Comparison of ENCODE assay signal across 1 cellular context in genomic region chr7:127651556-127652332, GRCh38.
TF ChIP-seq lines count a peak whose summit lies in the region.

Gene SND1 (plus strand): TSS chr7:127652194. CDS start chr7:127652374, 180 bp downstream.

TF ChIP-seq in HepG2, 621 proteins besides CTCF, POLR2A, EP300 and RAD21 (continued from another document and continues in another):
- no peak for TF ChIP-seq MLXIP (CRISPR knock-in tag; IDR thresholded peaks at IDR 0.05; ENCODE audit: borderline replicate concordance)
- peak; percentile 40; the same call in 1 of the 2 replicates for TF ChIP-seq FOXP4 (CRISPR knock-in tag; IDR thresholded peaks at IDR 0.05)
- no peak for TF ChIP-seq ZNF10 (CRISPR knock-in tag; IDR thresholded peaks at IDR 0.05; ENCODE audit: borderline replicate concordance, low read depth)
- TF ChIP-seq GFI1 (CRISPR knock-in tag; IDR thresholded peaks at IDR 0.05; ENCODE audit: borderline replicate concordance): peak; percentile 59; the same call in 1 of the 2 replicates
- peak; percentile 22 for TF ChIP-seq ZEB1 (IDR thresholded peaks at IDR 0.05; ENCODE audit: insufficient replicate concordance, low read depth)
- peak; percentile 64; the same call in 1 of the 2 replicates for TF ChIP-seq ZNF232 (CRISPR knock-in tag; IDR thresholded peaks at IDR 0.05; ENCODE audit: borderline replicate concordance)
- TF ChIP-seq, protein P1, sequence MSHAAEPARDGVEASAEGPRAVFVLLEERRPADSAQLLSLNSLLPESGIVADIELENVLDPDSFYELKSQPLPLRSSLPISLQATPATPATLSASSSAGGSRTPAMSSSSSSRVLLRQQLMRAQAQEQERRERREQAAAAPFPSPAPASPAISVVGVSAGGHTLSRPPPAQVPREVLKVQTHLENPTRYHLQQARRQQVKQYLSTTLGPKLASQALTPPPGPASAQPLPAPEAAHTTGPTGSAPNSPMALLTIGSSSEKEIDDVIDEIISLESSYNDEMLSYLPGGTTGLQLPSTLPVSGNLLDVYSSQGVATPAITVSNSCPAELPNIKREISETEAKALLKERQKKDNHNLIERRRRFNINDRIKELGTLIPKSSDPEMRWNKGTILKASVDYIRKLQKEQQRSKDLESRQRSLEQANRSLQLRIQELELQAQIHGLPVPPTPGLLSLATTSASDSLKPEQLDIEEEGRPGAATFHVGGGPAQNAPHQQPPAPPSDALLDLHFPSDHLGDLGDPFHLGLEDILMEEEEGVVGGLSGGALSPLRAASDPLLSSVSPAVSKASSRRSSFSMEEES (CRISPR knock-in tag; IDR thresholded peaks at IDR 0.05): peak; percentile 22; the same call in 1 of the 2 replicates
- TF ChIP-seq, protein P2, sequence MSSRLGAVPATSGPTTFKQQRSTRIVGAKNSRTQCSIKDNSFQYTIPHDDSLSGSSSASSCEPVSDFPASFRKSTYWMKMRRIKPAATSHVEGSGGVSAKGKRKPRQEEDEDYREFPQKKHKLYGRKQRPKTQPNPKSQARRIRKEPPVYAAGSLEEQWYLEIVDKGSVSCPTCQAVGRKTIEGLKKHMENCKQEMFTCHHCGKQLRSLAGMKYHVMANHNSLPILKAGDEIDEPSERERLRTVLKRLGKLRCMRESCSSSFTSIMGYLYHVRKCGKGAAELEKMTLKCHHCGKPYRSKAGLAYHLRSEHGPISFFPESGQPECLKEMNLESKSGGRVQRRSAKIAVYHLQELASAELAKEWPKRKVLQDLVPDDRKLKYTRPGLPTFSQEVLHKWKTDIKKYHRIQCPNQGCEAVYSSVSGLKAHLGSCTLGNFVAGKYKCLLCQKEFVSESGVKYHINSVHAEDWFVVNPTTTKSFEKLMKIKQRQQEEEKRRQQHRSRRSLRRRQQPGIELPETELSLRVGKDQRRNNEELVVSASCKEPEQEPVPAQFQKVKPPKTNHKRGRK (CRISPR knock-in tag; IDR thresholded peaks at IDR 0.05): no peak
- no peak for TF ChIP-seq SP1 (IDR thresholded peaks at IDR 0.05)
- TF ChIP-seq SP1 (CRISPR knock-in tag; IDR thresholded peaks at IDR 0.05): 0 out of 2 replicates have a peak, but pooled peaks have one; percentile 42
- TF ChIP-seq BCL6 (CRISPR knock-in tag; IDR thresholded peaks at IDR 0.05): 0 out of 2 replicates have a peak, but pooled peaks have one; percentile 20
- peak; percentile 79; the same call in 1 of the 2 replicates for TF ChIP-seq TP53 (CRISPR knock-in tag; conservative IDR thresholded peaks at IDR 0.05)
- TF ChIP-seq, protein P3, sequence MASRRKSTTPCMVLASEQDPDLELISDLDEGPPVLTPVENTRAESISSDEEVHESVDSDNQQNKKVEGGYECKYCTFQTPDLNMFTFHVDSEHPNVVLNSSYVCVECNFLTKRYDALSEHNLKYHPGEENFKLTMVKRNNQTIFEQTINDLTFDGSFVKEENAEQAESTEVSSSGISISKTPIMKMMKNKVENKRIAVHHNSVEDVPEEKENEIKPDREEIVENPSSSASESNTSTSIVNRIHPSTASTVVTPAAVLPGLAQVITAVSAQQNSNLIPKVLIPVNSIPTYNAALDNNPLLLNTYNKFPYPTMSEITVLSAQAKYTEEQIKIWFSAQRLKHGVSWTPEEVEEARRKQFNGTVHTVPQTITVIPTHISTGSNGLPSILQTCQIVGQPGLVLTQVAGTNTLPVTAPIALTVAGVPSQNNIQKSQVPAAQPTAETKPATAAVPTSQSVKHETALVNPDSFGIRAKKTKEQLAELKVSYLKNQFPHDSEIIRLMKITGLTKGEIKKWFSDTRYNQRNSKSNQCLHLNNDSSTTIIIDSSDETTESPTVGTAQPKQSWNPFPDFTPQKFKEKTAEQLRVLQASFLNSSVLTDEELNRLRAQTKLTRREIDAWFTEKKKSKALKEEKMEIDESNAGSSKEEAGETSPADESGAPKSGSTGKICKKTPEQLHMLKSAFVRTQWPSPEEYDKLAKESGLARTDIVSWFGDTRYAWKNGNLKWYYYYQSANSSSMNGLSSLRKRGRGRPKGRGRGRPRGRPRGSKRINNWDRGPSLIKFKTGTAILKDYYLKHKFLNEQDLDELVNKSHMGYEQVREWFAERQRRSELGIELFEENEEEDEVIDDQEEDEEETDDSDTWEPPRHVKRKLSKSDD (CRISPR knock-in tag; IDR thresholded peaks at IDR 0.05; ENCODE audit: low read depth): peak; percentile 20; the same call in 1 of the 2 replicates
- TF ChIP-seq, protein P4, sequence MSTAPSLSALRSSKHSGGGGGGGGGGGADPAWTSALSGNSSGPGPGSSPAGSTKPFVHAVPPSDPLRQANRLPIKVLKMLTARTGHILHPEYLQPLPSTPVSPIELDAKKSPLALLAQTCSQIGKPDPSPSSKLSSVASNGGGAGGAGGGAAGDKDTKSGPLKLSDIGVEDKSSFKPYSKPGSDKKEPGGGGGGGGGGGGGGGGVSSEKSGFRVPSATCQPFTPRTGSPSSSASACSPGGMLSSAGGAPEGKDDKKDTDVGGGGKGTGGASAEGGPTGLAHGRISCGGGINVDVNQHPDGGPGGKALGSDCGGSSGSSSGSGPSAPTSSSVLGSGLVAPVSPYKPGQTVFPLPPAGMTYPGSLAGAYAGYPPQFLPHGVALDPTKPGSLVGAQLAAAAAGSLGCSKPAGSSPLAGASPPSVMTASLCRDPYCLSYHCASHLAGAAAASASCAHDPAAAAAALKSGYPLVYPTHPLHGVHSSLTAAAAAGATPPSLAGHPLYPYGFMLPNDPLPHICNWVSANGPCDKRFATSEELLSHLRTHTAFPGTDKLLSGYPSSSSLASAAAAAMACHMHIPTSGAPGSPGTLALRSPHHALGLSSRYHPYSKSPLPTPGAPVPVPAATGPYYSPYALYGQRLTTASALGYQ (CRISPR knock-in tag; IDR thresholded peaks at IDR 0.05): peak; percentile 46; the same call in 1 of the 2 replicates
- TF ChIP-seq AKAP8 (CRISPR knock-in tag; IDR thresholded peaks at IDR 0.05): no peak
- 0 out of 2 replicates have a peak, but pooled peaks have one; percentile 40 for TF ChIP-seq ZNF460 (CRISPR knock-in tag; IDR thresholded peaks at IDR 0.05; ENCODE audit: borderline replicate concordance)
- peak; percentile 55; the same call in 1 of the 2 replicates for TF ChIP-seq FOSL2 (CRISPR knock-in tag; IDR thresholded peaks at IDR 0.05)
- TF ChIP-seq, protein P5, sequence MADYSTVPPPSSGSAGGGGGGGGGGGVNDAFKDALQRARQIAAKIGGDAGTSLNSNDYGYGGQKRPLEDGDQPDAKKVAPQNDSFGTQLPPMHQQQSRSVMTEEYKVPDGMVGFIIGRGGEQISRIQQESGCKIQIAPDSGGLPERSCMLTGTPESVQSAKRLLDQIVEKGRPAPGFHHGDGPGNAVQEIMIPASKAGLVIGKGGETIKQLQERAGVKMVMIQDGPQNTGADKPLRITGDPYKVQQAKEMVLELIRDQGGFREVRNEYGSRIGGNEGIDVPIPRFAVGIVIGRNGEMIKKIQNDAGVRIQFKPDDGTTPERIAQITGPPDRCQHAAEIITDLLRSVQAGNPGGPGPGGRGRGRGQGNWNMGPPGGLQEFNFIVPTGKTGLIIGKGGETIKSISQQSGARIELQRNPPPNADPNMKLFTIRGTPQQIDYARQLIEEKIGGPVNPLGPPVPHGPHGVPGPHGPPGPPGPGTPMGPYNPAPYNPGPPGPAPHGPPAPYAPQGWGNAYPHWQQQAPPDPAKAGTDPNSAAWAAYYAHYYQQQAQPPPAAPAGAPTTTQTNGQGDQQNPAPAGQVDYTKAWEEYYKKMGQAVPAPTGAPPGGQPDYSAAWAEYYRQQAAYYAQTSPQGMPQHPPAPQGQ (CRISPR knock-in tag; IDR thresholded peaks at IDR 0.05; ENCODE audit: borderline replicate concordance): peak; percentile 77; the same call in 1 of the 2 replicates
- peak; percentile 89; the same call in 1 of the 2 replicates for TF ChIP-seq ZMAT3 (CRISPR knock-in tag; conservative IDR thresholded peaks at IDR 0.05)
- TF ChIP-seq SKI (IDR thresholded peaks at IDR 0.05; ENCODE audit: partially characterized antibody): no peak
- TF ChIP-seq ZFP90 (CRISPR knock-in tag; IDR thresholded peaks at IDR 0.05; ENCODE audit: borderline replicate concordance): no peak
- no peak for TF ChIP-seq ZNF614 (CRISPR knock-in tag; IDR thresholded peaks at IDR 0.05; ENCODE audit: borderline replicate concordance)
- TF ChIP-seq ISL2 (CRISPR knock-in tag; IDR thresholded peaks at IDR 0.05): no peak
- no peak for TF ChIP-seq HMG20A (CRISPR knock-in tag; IDR thresholded peaks at IDR 0.05; ENCODE audit: borderline replicate concordance)
- peak; percentile 74 for TF ChIP-seq EED (CRISPR knock-in tag; IDR thresholded peaks at IDR 0.05)
- TF ChIP-seq AFF4 (CRISPR knock-in tag; IDR thresholded peaks at IDR 0.05): no peak
- peak; percentile 74 for TF ChIP-seq ZNF264 (CRISPR knock-in tag; IDR thresholded peaks at IDR 0.05)
- TF ChIP-seq HMGXB4 (CRISPR knock-in tag; IDR thresholded peaks at IDR 0.05; ENCODE audit: borderline replicate concordance in 1 of 2, low read depth in 1 of 2): peak; percentile 21 to 34; a peak in 3 of 4 replicates
- TF ChIP-seq, protein P6, sequence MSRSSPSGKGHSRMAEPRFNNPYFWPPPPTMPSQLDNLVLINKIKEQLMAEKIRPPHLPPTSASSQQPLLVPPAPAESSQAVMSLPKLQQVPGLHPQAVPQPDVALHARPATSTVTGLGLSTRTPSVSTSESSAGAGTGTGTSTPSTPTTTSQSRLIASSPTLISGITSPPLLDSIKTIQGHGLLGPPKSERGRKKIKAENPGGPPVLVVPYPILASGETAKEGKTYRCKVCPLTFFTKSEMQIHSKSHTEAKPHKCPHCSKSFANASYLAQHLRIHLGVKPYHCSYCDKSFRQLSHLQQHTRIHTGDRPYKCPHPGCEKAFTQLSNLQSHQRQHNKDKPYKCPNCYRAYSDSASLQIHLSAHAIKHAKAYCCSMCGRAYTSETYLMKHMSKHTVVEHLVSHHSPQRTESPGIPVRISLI (CRISPR knock-in tag; IDR thresholded peaks at IDR 0.05; ENCODE audit: borderline replicate concordance): no peak
- TF ChIP-seq ZNF782 (CRISPR knock-in tag; IDR thresholded peaks at IDR 0.05; ENCODE audit: borderline replicate concordance): no peak
